Comparison of ENCODE assay signal across 13 cellular contexts in genomic region chr9:16289639-16290038, GRCh38.
DNase-seq lines count a peak whose midpoint lies in the region; ATAC-seq and TF ChIP-seq lines count a peak whose summit lies in the region.
"Had no signal": no experiment of that assay in that cellular context is flagged by ENCODE, and none has a peak within 500 bp of the region (broad histone marks: within the 10 kb centered on the region; RNA-seq: fewer than 3 reads in every experiment).

No MANE protein-coding gene starts in this region.

- DNase-seq in NOMO-1 treated with DMSO at 0.1 percent for 48 hours (lab: John Stamatoyannopoulos, UW; ENCODE audit: unreplicated experiment) (peak; percentile 12), NOMO-1 (lab: John Stamatoyannopoulos, UW; ENCODE audit: unreplicated experiment in 2 of 2) (no peak), choroid plexus epithelial cell (ENCODE audit: low read depth) (peak; percentile 22), skeletal muscle cell (ENCODE audit: low read depth) (peak; percentile 64), spleen (no peak), HT-29 (ENCODE audit: low spot score) (no peak)
- no peak for DNase-seq in activated CD8-positive, alpha-beta memory T cell treated with anti-CD3 and anti-CD28 coated beads, Interleukin-2, amount 50 U/mL, for 48 hours
- DNase-seq: activated naive CD8-positive, alpha-beta T cell treated with anti-CD3 and anti-CD28 coated beads, Interleukin-2, amount 50 U/mL, for 24 hours; naive B cell; NCI-H526; tibial artery; WERI-Rb-1 had no signal

- WGBS in spleen, 5 donors, result 44 to 63% (median 51%) methylated on average over 3 of the region's 3 CpGs

- intact Hi-C loops in spleen (cut with DNase I; ENCODE audit: low total_unique reads), result no loop called here

- no peak overlapping the region for H3K4me3 ChIP-seq in choroid plexus epithelial cell (ENCODE audit: low read depth, low read length)
- H3K4me3 ChIP-seq in skeletal muscle cell (ENCODE audit: low read depth, low read length), result no peak overlapping the region
- H3K4me3 ChIP-seq in spleen, result no peak overlapping the region
- H3K4me3 ChIP-seq: tibial artery had no signal

- no peak for TF ChIP-seq POLR2A in spleen (IDR thresholded peaks at IDR 0.05)

- no peaks in the 10 kb centered on the region for H3K9me3 ChIP-seq in spleen
- H3K9me3 ChIP-seq: tibial artery had no signal

- TF ChIP-seq CTCF in choroid plexus epithelial cell (conservative IDR thresholded peaks at IDR 0.05; ENCODE audit: low read depth, low read length) (no peak), spleen (IDR thresholded peaks at IDR 0.05 in 8 of 11, conservative IDR thresholded peaks at IDR 0.05 in 3 of 11) (no peak)

- peak; percentile 74 for ATAC-seq in HG03354 (IDR thresholded peaks at IDR 0.05; ENCODE audit: poor library complexity, severe bottlenecking, unreplicated experiment)
- ATAC-seq: activated naive CD8-positive, alpha-beta T cell treated with anti-CD3 and anti-CD28 coated beads, Interleukin-2, amount 50 U/mL, for 24 hours had no signal

- peaks cover 0 to 17% (median 0%) of the 10 kb centered on the region in 7 donors for H3K27me3 ChIP-seq in spleen (replicated peaks in 1 of 7)
- H3K27me3 ChIP-seq: tibial artery had no signal

- H3K27ac ChIP-seq in spleen, result no peak overlapping the region
- H3K27ac ChIP-seq: tibial artery, WERI-Rb-1 had no signal

- no peaks in the 10 kb centered on the region for H3K36me3 ChIP-seq in spleen
- H3K36me3 ChIP-seq: tibial artery, WERI-Rb-1 had no signal

- H3K4me1 ChIP-seq in spleen, result no peaks in the 10 kb centered on the region

Comparison
In these comparisons a context has a peak if more than half of its experiments do, and no peak if none do; other contexts are left out.
1. DNase-seq: peak in NOMO-1 treated with DMSO at 0.1 percent for 48 hours (single experiment), choroid plexus epithelial cell (single experiment) and skeletal muscle cell (single experiment); none in NOMO-1 (0 of 2), activated CD8-positive, alpha-beta memory T cell treated with anti-CD3 and anti-CD28 coated beads, Interleukin-2, amount 50 U/mL, for 48 hours (single experiment), spleen (single experiment) and HT-29 (single experiment).